In the genomic region with DNA sequence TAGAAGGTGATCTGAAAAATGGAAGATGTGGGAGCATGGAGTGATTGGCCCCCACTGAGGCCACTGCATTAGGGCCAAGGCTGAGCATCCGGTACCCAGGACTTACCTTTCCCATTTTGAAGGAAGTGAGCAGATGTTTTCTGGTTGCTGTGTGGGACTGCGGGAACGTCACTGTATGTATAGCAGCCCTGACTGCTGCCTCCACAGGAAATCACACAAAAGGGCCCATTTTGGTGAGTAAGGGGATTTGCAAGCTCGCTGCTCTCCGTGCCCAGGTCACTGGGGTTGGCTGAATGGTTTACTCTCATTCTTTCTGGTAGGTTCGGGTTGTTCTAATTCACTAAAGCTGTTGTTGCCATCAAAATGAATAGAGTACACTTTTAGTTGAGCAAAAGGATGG, we compare ENCODE assay signal across 1 cellular context.
TF ChIP-seq lines count a peak whose summit lies in the region.

A gene with protein sequence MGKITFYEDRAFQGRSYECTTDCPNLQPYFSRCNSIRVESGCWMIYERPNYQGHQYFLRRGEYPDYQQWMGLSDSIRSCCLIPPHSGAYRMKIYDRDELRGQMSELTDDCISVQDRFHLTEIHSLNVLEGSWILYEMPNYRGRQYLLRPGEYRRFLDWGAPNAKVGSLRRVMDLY (minus strand): TSS at position 153 of the 400 bp plus-strand sequence. CDS start 38 bp downstream, at position 115.

TF ChIP-seq in GM23338, 12 proteins besides CTCF, POLR2A, EP300 and RAD21 (continued from another document):
- TF ChIP-seq ZNF331 (CRISPR knock-in tag; IDR thresholded peaks at IDR 0.05; ENCODE audit: low read depth) (no peak), CREB1 (CRISPR knock-in tag; IDR thresholded peaks at IDR 0.05; ENCODE audit: low read depth) (no peak)
